Comparison of ENCODE assay signal across 31 cellular contexts in genomic region chr13:40215747-40216146, GRCh38.
"Had no signal": no experiment of that assay in that cellular context is flagged by ENCODE, and none has a peak within 500 bp of the region (broad histone marks: within the 10 kb centered on the region; RNA-seq: fewer than 3 reads in every experiment).

No MANE protein-coding gene starts in this region.

- H3K4me3 Mint-ChIP-seq: activated B cell treated with CpG ODN at 0.5 μM for 24 hours; activated CD8-positive, alpha-beta T cell treated with anti-CD3 and anti-CD28 coated beads, Interleukin-2, amount 10 ng/mL, durations not matched to agents 7 days and 5 days; activated naive CD4-positive, alpha-beta T cell treated with anti-CD3 and anti-CD28 coated beads, Interleukin-2, amount 10 ng/mL, durations not matched to agents 7 days and 5 days; activated naive CD8-positive, alpha-beta T cell; activated T-cell treated with anti-CD3 and anti-CD28 coated beads, Interleukin-2, amount 50 U/mL, for 4 hours; endodermal cell; T-helper 17 cell; T-helper 2 cell treated with Interferon-gamma antibody and Interleukin-4, amounts not matched to agents 5 μg/mL and 100 μg/mL, for 36 hours had no signal

- H3K27ac Mint-ChIP-seq: activated B cell treated with CpG ODN at 0.5 μM for 24 hours; activated CD8-positive, alpha-beta T cell treated with anti-CD3 and anti-CD28 coated beads, Interleukin-2, amount 10 ng/mL, durations not matched to agents 7 days and 5 days; activated naive CD4-positive, alpha-beta T cell treated with anti-CD3 and anti-CD28 coated beads, Interleukin-2, amount 10 ng/mL, durations not matched to agents 7 days and 5 days; activated naive CD8-positive, alpha-beta T cell; activated T-helper 2 cell treated with anti-CD3 and anti-CD28 coated beads, Interferon-gamma antibody, Interleukin-2, Interleukin-4, amounts not matched to agents 10 μg/mL and 5 μg/mL and 100 μg/mL, durations not matched to agents 14 hours and 24 hours and 36 hours; endodermal cell; T-helper 17 cell; T-helper 2 cell treated with Interferon-gamma antibody and Interleukin-4, amounts not matched to agents 5 μg/mL and 100 μg/mL, for 36 hours had no signal

- H3K36me3 ChIP-seq: esophagus muscularis mucosa, gastrocnemius medialis, heart left ventricle, WERI-Rb-1 had no signal

- H3K27ac ChIP-seq: body of pancreas, foreskin keratinocyte, heart left ventricle, WERI-Rb-1 had no signal

- DNase-seq: activated B cell treated with CpG ODN at 0.5 μM for 24 hours; activated CD4-positive, alpha-beta T cell treated with anti-CD3 and anti-CD28 coated beads for 48 hours; activated CD4-positive, alpha-beta T cell treated with anti-CD3 and anti-CD28 coated beads, Interleukin-2, amount 50 U/mL, for 1 hour; activated CD4-positive, alpha-beta T cell treated with anti-CD3 and anti-CD28 coated beads, Interleukin-2, amount 50 U/mL, for 48 hours; activated CD8-positive, alpha-beta T cell treated with anti-CD3 and anti-CD28 coated beads, Interleukin-2, amount 10 ng/mL, durations not matched to agents 7 days and 5 days; activated effector memory CD4-positive, alpha-beta T cell treated with anti-CD3 and anti-CD28 coated beads, Interleukin-2, amount 50 U/mL, for 16 hours; activated naive CD4-positive, alpha-beta T cell treated with anti-CD3 and anti-CD28 coated beads, Interleukin-2, amount 10 ng/mL, durations not matched to agents 7 days and 5 days; activated T-cell treated with anti-CD3 and anti-CD28 coated beads, Interleukin-2, amount 50 U/mL, for 4 hours; amniotic stem cell; anterior cingulate cortex; body of pancreas; caudate nucleus; cortex of kidney; dermis blood vessel endothelial cell; effector CD8-positive, alpha-beta T cell; endodermal cell; erythroblast; foreskin keratinocyte; gastrocnemius medialis; glutamatergic neuron; heart left ventricle; T-helper 1 cell; T-helper 17 cell; T1000; WERI-Rb-1 had no signal

- H3K9me3 Mint-ChIP-seq: activated B cell treated with CpG ODN at 0.5 μM for 24 hours; activated T-helper 2 cell treated with anti-CD3 and anti-CD28 coated beads, Interferon-gamma antibody, Interleukin-2, Interleukin-4, amounts not matched to agents 10 μg/mL and 5 μg/mL and 100 μg/mL, durations not matched to agents 14 hours and 24 hours and 36 hours; endodermal cell; T-helper 2 cell treated with Interferon-gamma antibody and Interleukin-4, amounts not matched to agents 5 μg/mL and 100 μg/mL, for 36 hours had no signal

- H3K9me3 ChIP-seq: body of pancreas, esophagus muscularis mucosa, gastrocnemius medialis, heart left ventricle had no signal

- H3K4me1 ChIP-seq: foreskin keratinocyte had no signal

- FAIRE-seq: colon had no signal

- H3K4me3 ChIP-seq: body of pancreas, esophagus muscularis mucosa, gastrocnemius medialis, heart left ventricle had no signal

- H3K27me3 Mint-ChIP-seq: activated B cell treated with CpG ODN at 0.5 μM for 24 hours; activated naive CD4-positive, alpha-beta T cell treated with anti-CD3 and anti-CD28 coated beads, Interleukin-2, amount 10 ng/mL, durations not matched to agents 7 days and 5 days; activated naive CD8-positive, alpha-beta T cell; T-helper 17 cell had no signal

- ATAC-seq: activated CD4-positive, CD25-positive, alpha-beta regulatory T cell treated with anti-CD3 and anti-CD28 coated beads, Interleukin-2, amount 50 U/mL, for 24 hours; activated CD8-positive, alpha-beta T cell treated with anti-CD3 and anti-CD28 coated beads, Interleukin-2, amount 10 ng/mL, durations not matched to agents 7 days and 5 days; activated T-cell treated with anti-CD3 and anti-CD28 coated beads, Interleukin-2, amount 50 U/mL, for 4 hours; body of pancreas; foreskin keratinocyte; gastrocnemius medialis; T-helper 17 cell had no signal

- H3K27me3 ChIP-seq: body of pancreas, esophagus muscularis mucosa, foreskin keratinocyte, gastrocnemius medialis, heart left ventricle had no signal
